In genomic region chr18:59419386-59419785, GRCh38 we compare ENCODE assay signal across 18 cellular contexts.
DNase-seq lines count a peak whose midpoint lies in the region; ATAC-seq and TF ChIP-seq lines count a peak whose summit lies in the region.
"Had no signal": no experiment of that assay in that cellular context is flagged by ENCODE, and none has a peak within 500 bp of the region (broad histone marks: within the 10 kb centered on the region; RNA-seq: fewer than 3 reads in every experiment).

No MANE protein-coding gene starts in this region.

- TF ChIP-seq POLR2A in esophagus muscularis mucosa (IDR thresholded peaks at IDR 0.05; ENCODE audit: low read depth), result no peak

- 67 to 71% methylated on average over 4 of the region's 4 CpGs for WGBS in endodermal cell (ENCODE audit: insufficient coverage in 1 of 2, insufficient read length in 1 of 2), 2 experiments
- 19% methylated on average over 4 of the region's 4 CpGs for WGBS in esophagus muscularis mucosa

- H3K27ac Mint-ChIP-seq in endodermal cell, result no peak overlapping the region
- H3K27ac Mint-ChIP-seq: neural progenitor cell; stimulated activated naive CD8-positive, alpha-beta T cell treated with anti-CD3 and anti-CD28 coated beads, Interleukin-15, amount 100 ng/mL, for 72 hours had no signal

- ATAC-seq in Right ventricle myocardium superior (ENCODE audit: poor library complexity), result peak; percentile 74
- ATAC-seq in HG02973 (IDR thresholded peaks at IDR 0.05; ENCODE audit: unreplicated experiment), result no peak
- ATAC-seq: activated CD4-positive, CD25-positive, alpha-beta regulatory T cell treated with anti-CD3 and anti-CD28 coated beads, Interleukin-2, amount 50 U/mL, for 24 hours; stimulated activated naive CD8-positive, alpha-beta T cell treated with anti-CD3 and anti-CD28 coated beads, Interleukin-15, amount 100 ng/mL, for 72 hours had no signal

- H3K36me3 ChIP-seq in endodermal cell (ENCODE audit: control insufficient read depth, insufficient read depth, low read length), result no peaks in the 10 kb centered on the region
- H3K36me3 ChIP-seq in esophagus muscularis mucosa, result no peaks in the 10 kb centered on the region
- H3K36me3 ChIP-seq: neural progenitor cell had no signal

- no peaks in the 10 kb centered on the region for H3K36me3 Mint-ChIP-seq in endodermal cell (ENCODE audit: low read depth)
- H3K36me3 Mint-ChIP-seq: neural progenitor cell had no signal

- peaks cover 3% of the 10 kb centered on the region for H3K27me3 Mint-ChIP-seq in endodermal cell (ENCODE audit: insufficient read depth)

- no peak for TF ChIP-seq CTCF in endodermal cell (conservative IDR thresholded peaks at IDR 0.05)
- no peak for TF ChIP-seq CTCF in esophagus muscularis mucosa (IDR thresholded peaks at IDR 0.05)

- H3K4me1 ChIP-seq in endodermal cell (ENCODE audit: control insufficient read depth, insufficient read depth, low read length), result peaks cover 9% of the 10 kb centered on the region
- peaks cover 0 to 8% (median 0%) of the 10 kb centered on the region in 4 donors for H3K4me1 ChIP-seq in esophagus muscularis mucosa
- H3K4me1 ChIP-seq: neural progenitor cell had no signal

- H3K27ac ChIP-seq in endodermal cell (ENCODE audit: low read depth, low read length), result no peak overlapping the region
- no peak overlapping the region for H3K27ac ChIP-seq in esophagus muscularis mucosa (replicated peaks in 1 of 4)
- H3K27ac ChIP-seq: neural progenitor cell had no signal

- H3K9me3 ChIP-seq in endodermal cell (ENCODE audit: control insufficient read depth, low read length) (no peaks in the 10 kb centered on the region), esophagus muscularis mucosa (no peaks in the 10 kb centered on the region)

- H3K4me3 ChIP-seq in endodermal cell (ENCODE audit: low read length) (no peak overlapping the region), esophagus muscularis mucosa (no peak overlapping the region)
- H3K4me3 ChIP-seq: neural progenitor cell had no signal

- no peaks in the 10 kb centered on the region for H3K9me3 Mint-ChIP-seq in endodermal cell
- H3K9me3 Mint-ChIP-seq: neural progenitor cell; stimulated activated naive CD8-positive, alpha-beta T cell treated with anti-CD3 and anti-CD28 coated beads, Interleukin-15, amount 100 ng/mL, for 72 hours had no signal

- DNase-seq in Right ventricle myocardium superior, result no peak
- DNase-seq in cardiac septum (ENCODE audit: low spot score), result no peak
- DNase-seq in NCI-H226, result peak; percentile 57
- peak; percentile 40 for DNase-seq in fibroblast of the conjunctiva (ENCODE audit: low read depth)
- DNase-seq in endodermal cell, result no peak
- DNase-seq in esophagus muscularis mucosa (ENCODE audit: extremely low spot score), result no peak
- DNase-seq in mesenteric fat pad (ENCODE audit: low spot score), result no peak
- DNase-seq: activated gamma-delta T cell; AML-193; anterior cingulate cortex; head of caudate nucleus; MM.1S; NCI-H2227 treated with DMSO at 0.1 percent for 48 hours; SIG-M5; stimulated activated naive CD8-positive, alpha-beta T cell treated with anti-CD3 and anti-CD28 coated beads, Interleukin-15, amount 100 ng/mL, for 72 hours had no signal

- H3K27me3 ChIP-seq in endodermal cell (ENCODE audit: control insufficient read depth, insufficient read depth, low read length, poor library complexity, severe bottlenecking) (no peaks in the 10 kb centered on the region), esophagus muscularis mucosa (peaks cover 0 to 15% (median 0%) of the 10 kb centered on the region in 4 donors)
- H3K27me3 ChIP-seq: neural progenitor cell had no signal

- H3K4me3 Mint-ChIP-seq in endodermal cell, result no peak overlapping the region
- H3K4me3 Mint-ChIP-seq: neural progenitor cell; stimulated activated naive CD8-positive, alpha-beta T cell treated with anti-CD3 and anti-CD28 coated beads, Interleukin-15, amount 100 ng/mL, for 72 hours had no signal

- H3K9ac ChIP-seq in endodermal cell (ENCODE audit: extremely low read depth, low read length, poor library complexity, severe bottlenecking), result no peak overlapping the region
- H3K9ac ChIP-seq: neural progenitor cell had no signal

- no peak for TF ChIP-seq EP300 in esophagus muscularis mucosa (IDR thresholded peaks at IDR 0.05)

- intact Hi-C loops in Right ventricle myocardium superior (cut with DNase I) (no loop called here), cardiac septum (cut with DNase I) (no loop called here), esophagus muscularis mucosa (cut with DNase I) (no loop called here)

- H3K4me1 Mint-ChIP-seq in endodermal cell, result peaks cover 62% of the 10 kb centered on the region
- H3K4me1 Mint-ChIP-seq: neural progenitor cell; stimulated activated naive CD8-positive, alpha-beta T cell treated with anti-CD3 and anti-CD28 coated beads, Interleukin-15, amount 100 ng/mL, for 72 hours had no signal

Comparison
In these comparisons a context has a peak if more than half of its experiments do, and no peak if none do; other contexts are left out.
1. DNase-seq: peak in NCI-H226 (single experiment) and fibroblast of the conjunctiva (single experiment); none in Right ventricle myocardium superior (single experiment), cardiac septum (single experiment), endodermal cell (single experiment), esophagus muscularis mucosa (single experiment) and mesenteric fat pad (single experiment).